In the genomic region with DNA sequence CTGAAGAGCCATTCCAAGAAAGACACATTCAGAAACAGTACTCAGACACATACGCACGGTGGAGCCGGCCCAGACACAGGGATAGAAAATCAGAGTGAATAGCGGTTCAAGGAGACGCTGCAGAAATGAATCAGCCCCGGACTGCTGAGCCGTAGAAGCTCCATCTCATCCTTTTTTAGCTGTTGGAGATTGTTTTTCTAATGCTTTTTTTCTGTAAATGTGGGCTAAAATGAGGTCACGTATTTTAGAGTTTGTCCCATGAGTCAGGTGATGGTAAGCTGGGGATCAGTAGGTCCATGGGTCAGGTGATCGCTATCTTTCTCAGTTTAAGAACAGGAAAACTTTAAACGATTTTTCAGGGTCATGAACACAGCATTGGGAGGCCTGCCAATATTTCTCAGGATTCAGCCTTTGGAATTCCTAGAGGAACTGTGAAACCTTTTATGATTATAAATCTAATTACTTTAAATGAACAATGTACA, we compare ENCODE assay signal across 3 cellular contexts.
TF ChIP-seq lines count a peak whose summit lies in the region.

No MANE protein-coding gene starts in this region.

TF ChIP-seq in HEK293, 187 proteins besides CTCF, POLR2A, EP300 and RAD21:
- TF ChIP-seq, protein P1, sequence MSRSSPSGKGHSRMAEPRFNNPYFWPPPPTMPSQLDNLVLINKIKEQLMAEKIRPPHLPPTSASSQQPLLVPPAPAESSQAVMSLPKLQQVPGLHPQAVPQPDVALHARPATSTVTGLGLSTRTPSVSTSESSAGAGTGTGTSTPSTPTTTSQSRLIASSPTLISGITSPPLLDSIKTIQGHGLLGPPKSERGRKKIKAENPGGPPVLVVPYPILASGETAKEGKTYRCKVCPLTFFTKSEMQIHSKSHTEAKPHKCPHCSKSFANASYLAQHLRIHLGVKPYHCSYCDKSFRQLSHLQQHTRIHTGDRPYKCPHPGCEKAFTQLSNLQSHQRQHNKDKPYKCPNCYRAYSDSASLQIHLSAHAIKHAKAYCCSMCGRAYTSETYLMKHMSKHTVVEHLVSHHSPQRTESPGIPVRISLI (tag by site-specific recombination; IDR thresholded peaks at IDR 0.05) = peak; percentile 41; the same call in 1 of the 2 replicates
- TF ChIP-seq, protein P2, sequence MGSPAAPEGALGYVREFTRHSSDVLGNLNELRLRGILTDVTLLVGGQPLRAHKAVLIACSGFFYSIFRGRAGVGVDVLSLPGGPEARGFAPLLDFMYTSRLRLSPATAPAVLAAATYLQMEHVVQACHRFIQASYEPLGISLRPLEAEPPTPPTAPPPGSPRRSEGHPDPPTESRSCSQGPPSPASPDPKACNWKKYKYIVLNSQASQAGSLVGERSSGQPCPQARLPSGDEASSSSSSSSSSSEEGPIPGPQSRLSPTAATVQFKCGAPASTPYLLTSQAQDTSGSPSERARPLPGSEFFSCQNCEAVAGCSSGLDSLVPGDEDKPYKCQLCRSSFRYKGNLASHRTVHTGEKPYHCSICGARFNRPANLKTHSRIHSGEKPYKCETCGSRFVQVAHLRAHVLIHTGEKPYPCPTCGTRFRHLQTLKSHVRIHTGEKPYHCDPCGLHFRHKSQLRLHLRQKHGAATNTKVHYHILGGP (tag by site-specific recombination; IDR thresholded peaks at IDR 0.05) = 0 out of 2 replicates have a peak, but pooled peaks have one; percentile 46
- TF ChIP-seq OSR2 (tag by site-specific recombination; IDR thresholded peaks at IDR 0.05) (0 out of 2 replicates have a peak, but pooled peaks have one; percentile 9), ZNF155 (tag by site-specific recombination; IDR thresholded peaks at IDR 0.05) (no peak)
- TF ChIP-seq, protein P3, sequence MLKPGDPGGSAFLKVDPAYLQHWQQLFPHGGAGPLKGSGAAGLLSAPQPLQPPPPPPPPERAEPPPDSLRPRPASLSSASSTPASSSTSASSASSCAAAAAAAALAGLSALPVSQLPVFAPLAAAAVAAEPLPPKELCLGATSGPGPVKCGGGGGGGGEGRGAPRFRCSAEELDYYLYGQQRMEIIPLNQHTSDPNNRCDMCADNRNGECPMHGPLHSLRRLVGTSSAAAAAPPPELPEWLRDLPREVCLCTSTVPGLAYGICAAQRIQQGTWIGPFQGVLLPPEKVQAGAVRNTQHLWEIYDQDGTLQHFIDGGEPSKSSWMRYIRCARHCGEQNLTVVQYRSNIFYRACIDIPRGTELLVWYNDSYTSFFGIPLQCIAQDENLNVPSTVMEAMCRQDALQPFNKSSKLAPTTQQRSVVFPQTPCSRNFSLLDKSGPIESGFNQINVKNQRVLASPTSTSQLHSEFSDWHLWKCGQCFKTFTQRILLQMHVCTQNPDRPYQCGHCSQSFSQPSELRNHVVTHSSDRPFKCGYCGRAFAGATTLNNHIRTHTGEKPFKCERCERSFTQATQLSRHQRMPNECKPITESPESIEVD (tag by site-specific recombination; IDR thresholded peaks at IDR 0.05) = peak; percentile 45; the same call in 1 of the 2 replicates
- TF ChIP-seq, protein P4, sequence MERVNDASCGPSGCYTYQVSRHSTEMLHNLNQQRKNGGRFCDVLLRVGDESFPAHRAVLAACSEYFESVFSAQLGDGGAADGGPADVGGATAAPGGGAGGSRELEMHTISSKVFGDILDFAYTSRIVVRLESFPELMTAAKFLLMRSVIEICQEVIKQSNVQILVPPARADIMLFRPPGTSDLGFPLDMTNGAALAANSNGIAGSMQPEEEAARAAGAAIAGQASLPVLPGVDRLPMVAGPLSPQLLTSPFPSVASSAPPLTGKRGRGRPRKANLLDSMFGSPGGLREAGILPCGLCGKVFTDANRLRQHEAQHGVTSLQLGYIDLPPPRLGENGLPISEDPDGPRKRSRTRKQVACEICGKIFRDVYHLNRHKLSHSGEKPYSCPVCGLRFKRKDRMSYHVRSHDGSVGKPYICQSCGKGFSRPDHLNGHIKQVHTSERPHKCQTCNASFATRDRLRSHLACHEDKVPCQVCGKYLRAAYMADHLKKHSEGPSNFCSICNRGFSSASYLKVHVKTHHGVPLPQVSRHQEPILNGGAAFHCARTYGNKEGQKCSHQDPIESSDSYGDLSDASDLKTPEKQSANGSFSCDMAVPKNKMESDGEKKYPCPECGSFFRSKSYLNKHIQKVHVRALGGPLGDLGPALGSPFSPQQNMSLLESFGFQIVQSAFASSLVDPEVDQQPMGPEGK (tag by site-specific recombination; IDR thresholded peaks at IDR 0.05) = no peak
TF ChIP-seq in HEK293: peak in this region for 4.

TF ChIP-seq in K562, 482 proteins besides CTCF, POLR2A, EP300 and RAD21 (continued from another document and continues in another):
- TF ChIP-seq, protein P5, sequence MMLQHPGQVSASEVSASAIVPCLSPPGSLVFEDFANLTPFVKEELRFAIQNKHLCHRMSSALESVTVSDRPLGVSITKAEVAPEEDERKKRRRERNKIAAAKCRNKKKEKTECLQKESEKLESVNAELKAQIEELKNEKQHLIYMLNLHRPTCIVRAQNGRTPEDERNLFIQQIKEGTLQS (IDR thresholded peaks at IDR 0.05) = 0 out of 2 replicates have a peak, but pooled peaks have one; percentile 11
- TF ChIP-seq, protein P5 (CRISPR knock-in tag; conservative IDR thresholded peaks at IDR 0.05) = no peak
- TF ChIP-seq, protein P6, sequence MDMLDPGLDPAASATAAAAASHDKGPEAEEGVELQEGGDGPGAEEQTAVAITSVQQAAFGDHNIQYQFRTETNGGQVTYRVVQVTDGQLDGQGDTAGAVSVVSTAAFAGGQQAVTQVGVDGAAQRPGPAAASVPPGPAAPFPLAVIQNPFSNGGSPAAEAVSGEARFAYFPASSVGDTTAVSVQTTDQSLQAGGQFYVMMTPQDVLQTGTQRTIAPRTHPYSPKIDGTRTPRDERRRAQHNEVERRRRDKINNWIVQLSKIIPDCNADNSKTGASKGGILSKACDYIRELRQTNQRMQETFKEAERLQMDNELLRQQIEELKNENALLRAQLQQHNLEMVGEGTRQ (CRISPR knock-in tag; IDR thresholded peaks at IDR 0.05) = peak; percentile 13; the same call in 1 of the 2 replicates
- TF ChIP-seq ZNF274 (IDR thresholded peaks at IDR 0.05; ENCODE audit: borderline replicate concordance, low read depth, low read length) = no peak

TF ChIP-seq in HepG2, 621 proteins besides CTCF, POLR2A, EP300 and RAD21 (continued from another document and continues in another):
- TF ChIP-seq IKZF4 (CRISPR knock-in tag; IDR thresholded peaks at IDR 0.05; ENCODE audit: borderline replicate concordance, low read depth, not compliant biosample characterization) (no peak), ZNF772 (CRISPR knock-in tag; IDR thresholded peaks at IDR 0.05) (no peak), ZNF598 (CRISPR knock-in tag; IDR thresholded peaks at IDR 0.05; ENCODE audit: borderline replicate concordance) (no peak), ZNF577 (CRISPR knock-in tag; IDR thresholded peaks at IDR 0.05; ENCODE audit: borderline replicate concordance, low read depth) (no peak), HNRNPK (IDR thresholded peaks at IDR 0.05; ENCODE audit: low read depth, low read length, poor library complexity, severe bottlenecking) (no peak), CREM (IDR thresholded peaks at IDR 0.05) (peak; percentile 18; the same call in 1 of the 2 replicates), CREM (CRISPR knock-in tag; IDR thresholded peaks at IDR 0.05) (no peak), ZBTB38 (CRISPR knock-in tag; IDR thresholded peaks at IDR 0.05) (0 out of 2 replicates have a peak, but pooled peaks have one; percentile 40), HDAC1 (CRISPR knock-in tag; IDR thresholded peaks at IDR 0.05) (no peak), ZNF331 (CRISPR knock-in tag; IDR thresholded peaks at IDR 0.05) (no peak), BCL6 (CRISPR knock-in tag; IDR thresholded peaks at IDR 0.05) (peak; percentile 85), TRIM24 (CRISPR knock-in tag; IDR thresholded peaks at IDR 0.05) (no peak), ZNF235 (CRISPR knock-in tag; IDR thresholded peaks at IDR 0.05; ENCODE audit: borderline replicate concordance) (no peak), RCOR2 (CRISPR knock-in tag; IDR thresholded peaks at IDR 0.05) (no peak), POGZ (CRISPR knock-in tag; IDR thresholded peaks at IDR 0.05) (peak; percentile 84), ZNF160 (CRISPR knock-in tag; IDR thresholded peaks at IDR 0.05) (no peak), ZSCAN12 (CRISPR knock-in tag; IDR thresholded peaks at IDR 0.05) (no peak), ZNF34 (CRISPR knock-in tag; IDR thresholded peaks at IDR 0.05; ENCODE audit: borderline replicate concordance) (no peak), HNF4A (CRISPR knock-in tag; IDR thresholded peaks at IDR 0.05) (peak; percentile 75), SP2 (CRISPR knock-in tag; IDR thresholded peaks at IDR 0.05) (no peak), SOX5 (CRISPR knock-in tag; IDR thresholded peaks at IDR 0.05; ENCODE audit: borderline replicate concordance) (peak; percentile 55; the same call in 1 of the 2 replicates), ZFAT (CRISPR knock-in tag; conservative IDR thresholded peaks at IDR 0.05) (no peak), ISL2 (CRISPR knock-in tag; IDR thresholded peaks at IDR 0.05) (0 out of 2 replicates have a peak, but pooled peaks have one; percentile 17), CHD4 (IDR thresholded peaks at IDR 0.05; ENCODE audit: borderline replicate concordance, low read length) (peak; percentile 10; the same call in 1 of the 2 replicates)
- TF ChIP-seq, protein P7, sequence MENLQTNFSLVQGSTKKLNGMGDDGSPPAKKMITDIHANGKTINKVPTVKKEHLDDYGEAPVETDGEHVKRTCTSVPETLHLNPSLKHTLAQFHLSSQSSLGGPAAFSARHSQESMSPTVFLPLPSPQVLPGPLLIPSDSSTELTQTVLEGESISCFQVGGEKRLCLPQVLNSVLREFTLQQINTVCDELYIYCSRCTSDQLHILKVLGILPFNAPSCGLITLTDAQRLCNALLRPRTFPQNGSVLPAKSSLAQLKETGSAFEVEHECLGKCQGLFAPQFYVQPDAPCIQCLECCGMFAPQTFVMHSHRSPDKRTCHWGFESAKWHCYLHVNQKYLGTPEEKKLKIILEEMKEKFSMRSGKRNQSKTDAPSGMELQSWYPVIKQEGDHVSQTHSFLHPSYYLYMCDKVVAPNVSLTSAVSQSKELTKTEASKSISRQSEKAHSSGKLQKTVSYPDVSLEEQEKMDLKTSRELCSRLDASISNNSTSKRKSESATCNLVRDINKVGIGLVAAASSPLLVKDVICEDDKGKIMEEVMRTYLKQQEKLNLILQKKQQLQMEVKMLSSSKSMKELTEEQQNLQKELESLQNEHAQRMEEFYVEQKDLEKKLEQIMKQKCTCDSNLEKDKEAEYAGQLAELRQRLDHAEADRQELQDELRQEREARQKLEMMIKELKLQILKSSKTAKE (CRISPR knock-in tag; IDR thresholded peaks at IDR 0.05; ENCODE audit: borderline replicate concordance) = no peak
- TF ChIP-seq, protein P8, sequence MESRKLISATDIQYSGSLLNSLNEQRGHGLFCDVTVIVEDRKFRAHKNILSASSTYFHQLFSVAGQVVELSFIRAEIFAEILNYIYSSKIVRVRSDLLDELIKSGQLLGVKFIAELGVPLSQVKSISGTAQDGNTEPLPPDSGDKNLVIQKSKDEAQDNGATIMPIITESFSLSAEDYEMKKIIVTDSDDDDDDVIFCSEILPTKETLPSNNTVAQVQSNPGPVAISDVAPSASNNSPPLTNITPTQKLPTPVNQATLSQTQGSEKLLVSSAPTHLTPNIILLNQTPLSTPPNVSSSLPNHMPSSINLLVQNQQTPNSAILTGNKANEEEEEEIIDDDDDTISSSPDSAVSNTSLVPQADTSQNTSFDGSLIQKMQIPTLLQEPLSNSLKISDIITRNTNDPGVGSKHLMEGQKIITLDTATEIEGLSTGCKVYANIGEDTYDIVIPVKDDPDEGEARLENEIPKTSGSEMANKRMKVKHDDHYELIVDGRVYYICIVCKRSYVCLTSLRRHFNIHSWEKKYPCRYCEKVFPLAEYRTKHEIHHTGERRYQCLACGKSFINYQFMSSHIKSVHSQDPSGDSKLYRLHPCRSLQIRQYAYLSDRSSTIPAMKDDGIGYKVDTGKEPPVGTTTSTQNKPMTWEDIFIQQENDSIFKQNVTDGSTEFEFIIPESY (CRISPR knock-in tag; IDR thresholded peaks at IDR 0.05) = peak; percentile 22; the same call in 1 of the 2 replicates
- TF ChIP-seq, protein P9, sequence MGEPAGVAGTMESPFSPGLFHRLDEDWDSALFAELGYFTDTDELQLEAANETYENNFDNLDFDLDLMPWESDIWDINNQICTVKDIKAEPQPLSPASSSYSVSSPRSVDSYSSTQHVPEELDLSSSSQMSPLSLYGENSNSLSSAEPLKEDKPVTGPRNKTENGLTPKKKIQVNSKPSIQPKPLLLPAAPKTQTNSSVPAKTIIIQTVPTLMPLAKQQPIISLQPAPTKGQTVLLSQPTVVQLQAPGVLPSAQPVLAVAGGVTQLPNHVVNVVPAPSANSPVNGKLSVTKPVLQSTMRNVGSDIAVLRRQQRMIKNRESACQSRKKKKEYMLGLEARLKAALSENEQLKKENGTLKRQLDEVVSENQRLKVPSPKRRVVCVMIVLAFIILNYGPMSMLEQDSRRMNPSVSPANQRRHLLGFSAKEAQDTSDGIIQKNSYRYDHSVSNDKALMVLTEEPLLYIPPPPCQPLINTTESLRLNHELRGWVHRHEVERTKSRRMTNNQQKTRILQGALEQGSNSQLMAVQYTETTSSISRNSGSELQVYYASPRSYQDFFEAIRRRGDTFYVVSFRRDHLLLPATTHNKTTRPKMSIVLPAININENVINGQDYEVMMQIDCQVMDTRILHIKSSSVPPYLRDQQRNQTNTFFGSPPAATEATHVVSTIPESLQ (CRISPR knock-in tag; conservative IDR thresholded peaks at IDR 0.05) = no peak
- TF ChIP-seq, protein P10, sequence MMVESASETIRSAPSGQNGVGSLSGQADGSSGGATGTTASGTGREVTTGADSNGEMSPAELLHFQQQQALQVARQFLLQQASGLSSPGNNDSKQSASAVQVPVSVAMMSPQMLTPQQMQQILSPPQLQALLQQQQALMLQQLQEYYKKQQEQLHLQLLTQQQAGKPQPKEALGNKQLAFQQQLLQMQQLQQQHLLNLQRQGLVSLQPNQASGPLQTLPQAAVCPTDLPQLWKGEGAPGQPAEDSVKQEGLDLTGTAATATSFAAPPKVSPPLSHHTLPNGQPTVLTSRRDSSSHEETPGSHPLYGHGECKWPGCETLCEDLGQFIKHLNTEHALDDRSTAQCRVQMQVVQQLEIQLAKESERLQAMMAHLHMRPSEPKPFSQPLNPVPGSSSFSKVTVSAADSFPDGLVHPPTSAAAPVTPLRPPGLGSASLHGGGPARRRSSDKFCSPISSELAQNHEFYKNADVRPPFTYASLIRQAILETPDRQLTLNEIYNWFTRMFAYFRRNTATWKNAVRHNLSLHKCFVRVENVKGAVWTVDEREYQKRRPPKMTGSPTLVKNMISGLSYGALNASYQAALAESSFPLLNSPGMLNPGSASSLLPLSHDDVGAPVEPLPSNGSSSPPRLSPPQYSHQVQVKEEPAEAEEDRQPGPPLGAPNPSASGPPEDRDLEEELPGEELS (CRISPR knock-in tag; IDR thresholded peaks at IDR 0.05) = peak; percentile 36; the same call in 1 of the 2 replicates
- TF ChIP-seq, protein P11, sequence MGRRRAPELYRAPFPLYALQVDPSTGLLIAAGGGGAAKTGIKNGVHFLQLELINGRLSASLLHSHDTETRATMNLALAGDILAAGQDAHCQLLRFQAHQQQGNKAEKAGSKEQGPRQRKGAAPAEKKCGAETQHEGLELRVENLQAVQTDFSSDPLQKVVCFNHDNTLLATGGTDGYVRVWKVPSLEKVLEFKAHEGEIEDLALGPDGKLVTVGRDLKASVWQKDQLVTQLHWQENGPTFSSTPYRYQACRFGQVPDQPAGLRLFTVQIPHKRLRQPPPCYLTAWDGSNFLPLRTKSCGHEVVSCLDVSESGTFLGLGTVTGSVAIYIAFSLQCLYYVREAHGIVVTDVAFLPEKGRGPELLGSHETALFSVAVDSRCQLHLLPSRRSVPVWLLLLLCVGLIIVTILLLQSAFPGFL (CRISPR knock-in tag; IDR thresholded peaks at IDR 0.05) = no peak
